7 cellular contexts compared by ENCODE assay signal in genomic region chr13:20118268-20119140, GRCh38. TPM values are rescaled to one million over a fixed set of nuclear protein-coding genes. Genes with fewer than 3 reads are reported as not detected.
DNase-seq lines count a peak whose midpoint lies in the region; ATAC-seq, FAIRE-seq and TF ChIP-seq lines count a peak whose summit lies in the region.

No MANE protein-coding gene starts in this region.

- no peak for FAIRE-seq in GM12892 (lab: Jason Lieb, UNC)

- H3K27ac Mint-ChIP-seq in activated CD4-positive, alpha-beta T cell treated with anti-CD3 and anti-CD28 coated beads, Interleukin-2, amount 10 ng/mL, durations not matched to agents 24 days and 14 days = peak overlapping the region; percentile 39

- peaks cover 20% of the 10 kb centered on the region for H3K27me3 Mint-ChIP-seq in activated CD4-positive, alpha-beta T cell treated with anti-CD3 and anti-CD28 coated beads, Interleukin-2, amount 10 ng/mL, durations not matched to agents 24 days and 14 days

- H3K9me3 Mint-ChIP-seq in activated CD4-positive, alpha-beta T cell treated with anti-CD3 and anti-CD28 coated beads, Interleukin-2, amount 10 ng/mL, durations not matched to agents 24 days and 14 days = no peaks in the 10 kb centered on the region

- WGBS in suprapubic skin = 0% methylated on average over 6 of the region's 55 CpGs

- no peak for TF ChIP-seq POLR2A in GM12892 (IDR thresholded peaks at IDR 0.05; ENCODE audit: low read depth, low read length)
- TF ChIP-seq POLR2A in suprapubic skin (IDR thresholded peaks at IDR 0.05) = no peak

- TF ChIP-seq CTCF in suprapubic skin (IDR thresholded peaks at IDR 0.05) = no peak

- DNase-seq in GM12892 (ENCODE audit: insufficient read length) = peak; percentile 45
- DNase-seq in activated CD4-positive, alpha-beta T cell treated with anti-CD3 and anti-CD28 coated beads, Interleukin-2, amount 10 ng/mL, durations not matched to agents 24 days and 14 days = peak; percentile 77
- peak in 1 of 3 donors; percentile 34 for DNase-seq in effector memory CD4-positive, alpha-beta T cell
- peak; percentile 66 for DNase-seq in midbrain (lab: John Stamatoyannopoulos, UW)
- peak in 1 of 2 donors; percentile 80 for DNase-seq in suprapubic skin (ENCODE audit: low spot score in 2 of 2)
- no peak for DNase-seq in Kasumi-1 (lab: John Stamatoyannopoulos, UW)

- H3K4me3 ChIP-seq in effector memory CD4-positive, alpha-beta T cell (ENCODE audit: insufficient read depth, low read depth, low read length, poor library complexity, severe bottlenecking) = peak overlapping the region; percentile 76
- peak overlapping the region; percentile 69 for H3K4me3 ChIP-seq in suprapubic skin

- H3K36me3 ChIP-seq in effector memory CD4-positive, alpha-beta T cell (ENCODE audit: control insufficient read depth, insufficient read depth, low read length) = no peaks in the 10 kb centered on the region
- no peaks in the 10 kb centered on the region for H3K36me3 ChIP-seq in suprapubic skin

- H3K4me1 ChIP-seq in effector memory CD4-positive, alpha-beta T cell (ENCODE audit: control insufficient read depth, insufficient read depth, low read length, poor library complexity, severe bottlenecking) = peaks cover 5% of the 10 kb centered on the region
- peaks cover 21% of the 10 kb centered on the region for H3K4me1 ChIP-seq in suprapubic skin

- H3K4me1 Mint-ChIP-seq in activated CD4-positive, alpha-beta T cell treated with anti-CD3 and anti-CD28 coated beads, Interleukin-2, amount 10 ng/mL, durations not matched to agents 24 days and 14 days = peaks cover 13% of the 10 kb centered on the region

- intact Hi-C loops in activated CD4-positive, alpha-beta T cell treated with anti-CD3 and anti-CD28 coated beads, Interleukin-2, amount 10 ng/mL, durations not matched to agents 24 days and 14 days (cut with micrococcal nuclease) = no loop called here

- H3K9me3 ChIP-seq in effector memory CD4-positive, alpha-beta T cell (ENCODE audit: control insufficient read depth, low read length) = no peaks in the 10 kb centered on the region
- no peaks in the 10 kb centered on the region for H3K9me3 ChIP-seq in suprapubic skin

- H3K4me3 Mint-ChIP-seq in activated CD4-positive, alpha-beta T cell treated with anti-CD3 and anti-CD28 coated beads, Interleukin-2, amount 10 ng/mL, durations not matched to agents 24 days and 14 days = peak overlapping the region; percentile 85

- H3K36me3 Mint-ChIP-seq in activated CD4-positive, alpha-beta T cell treated with anti-CD3 and anti-CD28 coated beads, Interleukin-2, amount 10 ng/mL, durations not matched to agents 24 days and 14 days (ENCODE audit: low read depth) = no peaks in the 10 kb centered on the region

- peak; percentile 15 for ATAC-seq in HG03159 (IDR thresholded peaks at IDR 0.05; ENCODE audit: unreplicated experiment)

- H3K27ac ChIP-seq in effector memory CD4-positive, alpha-beta T cell (ENCODE audit: insufficient read depth, low read length, poor library complexity, severe bottlenecking) = peak overlapping the region; percentile 53
- peak overlapping the region; percentile 85 for H3K27ac ChIP-seq in suprapubic skin

- H3K27me3 ChIP-seq in effector memory CD4-positive, alpha-beta T cell (replicated peaks; ENCODE audit: control insufficient read depth, insufficient read depth, low read length, poor library complexity, severe bottlenecking) = no peaks in the 10 kb centered on the region
- no peaks in the 10 kb centered on the region for H3K27me3 ChIP-seq in suprapubic skin

- TF ChIP-seq EP300 in suprapubic skin (IDR thresholded peaks at IDR 0.05) = no peak

RNA-seq across cellular contexts. Expression of gene GJA3, which starts 42.3 kb away (rescaled TPM):
- polyA plus RNA-seq in GM12892 (2012; ENCODE audit: missing spikeins) = 0.06 TPM
- 0.02 TPM in 1 of 2 replicates, not detected in the other for total RNA-seq in activated CD4-positive, alpha-beta T cell treated with anti-CD3 and anti-CD28 coated beads, Interleukin-2, amount 10 ng/mL, durations not matched to agents 24 days and 14 days
- total RNA-seq in suprapubic skin = under 1 TPM in 3 of 4 donors, not detected in 1; 0.25 to 0.94 (median 0.30) TPM

Comparison
In these comparisons a context has a peak if more than half of its experiments do, and no peak if none do; other contexts are left out.
1. DNase-seq: peak in GM12892 (single experiment), activated CD4-positive, alpha-beta T cell treated with anti-CD3 and anti-CD28 coated beads, Interleukin-2, amount 10 ng/mL, durations not matched to agents 24 days and 14 days (single experiment) and midbrain (single experiment); none in Kasumi-1 (0 of 2).